In the genomic region with DNA sequence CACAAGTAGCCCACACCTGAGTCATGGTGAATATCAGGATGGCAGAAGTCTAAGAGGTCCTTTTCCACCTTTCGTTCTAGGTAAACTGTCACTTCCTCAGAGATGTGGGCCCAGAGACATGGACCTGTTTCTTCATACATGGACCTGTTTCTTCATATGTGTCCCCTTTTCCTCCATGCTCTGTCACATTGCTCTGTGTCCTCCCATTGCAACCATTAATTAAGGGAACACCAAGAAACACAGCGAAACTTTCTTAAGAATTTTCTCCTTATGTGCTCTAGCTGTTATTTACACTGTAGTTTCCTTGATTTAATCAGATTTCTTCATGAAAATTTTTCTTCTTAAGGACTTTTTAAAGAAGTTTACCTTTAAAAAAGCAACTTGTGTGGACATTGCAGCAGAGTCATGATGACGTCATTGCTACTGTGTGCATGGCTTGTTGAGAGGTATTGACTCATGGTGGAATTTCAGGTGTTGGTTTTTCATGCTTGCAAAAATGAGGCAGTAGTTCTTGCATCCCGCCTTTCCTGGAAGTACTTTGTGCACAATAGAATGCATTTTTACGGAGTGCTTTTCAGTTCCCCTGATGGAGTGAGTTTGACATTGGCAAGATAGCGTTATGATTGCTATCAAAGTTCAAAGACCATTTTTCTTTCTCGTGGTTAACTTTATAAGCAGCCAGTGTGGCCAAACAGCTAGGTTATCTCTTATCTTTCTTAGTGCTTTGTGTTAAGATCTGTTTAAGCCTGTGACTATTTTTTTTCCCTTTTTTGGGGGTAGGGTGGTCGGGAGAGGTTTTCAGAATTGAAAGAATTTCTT, we compare ENCODE assay signal across 18 cellular contexts. TPM values are rescaled to one million over a fixed set of nuclear protein-coding genes. Genes with fewer than 3 reads are reported as not detected.
DNase-seq lines count a peak whose midpoint lies in the region; ATAC-seq, FAIRE-seq and TF ChIP-seq lines count a peak whose summit lies in the region.
"Had no signal": no experiment of that assay in that cellular context is flagged by ENCODE, and none has a peak within 500 bp of the region (broad histone marks: within the 10 kb centered on the region; RNA-seq: fewer than 3 reads in every experiment).

No MANE protein-coding gene starts in this region.

- H3K9me3 ChIP-seq in A549 (no peaks in the 10 kb centered on the region), HEK293 (ENCODE audit: control insufficient read depth, insufficient read depth, low read depth, low read length) (no peaks in the 10 kb centered on the region), MG63 (no peaks in the 10 kb centered on the region)
- H3K9me3 ChIP-seq: colonic mucosa, esophagus squamous epithelium had no signal

- ATAC-seq in A549, result no peak
- ATAC-seq in GM21723 (IDR thresholded peaks at IDR 0.05; ENCODE audit: unreplicated experiment), result no peak
- no peak for ATAC-seq in GM19324 (IDR thresholded peaks at IDR 0.05; ENCODE audit: low FRiP score, unreplicated experiment)
- ATAC-seq: activated T-cell treated with anti-CD3 and anti-CD28 coated beads, Interleukin-2, amount 50 U/mL, for 4 hours had no signal

- no peak for TF ChIP-seq POLR2A in A549 (IDR thresholded peaks at IDR 0.05; ENCODE audit: low read length)

- peak overlapping the region; percentile 5 for H3K4me3 Mint-ChIP-seq in activated T-helper 2 cell treated with anti-CD3 and anti-CD28 coated beads, Interferon-gamma antibody, Interleukin-2, Interleukin-4, amounts not matched to agents 10 μg/mL and 5 μg/mL and 100 μg/mL, durations not matched to agents 14 hours and 24 hours and 36 hours (ENCODE audit: low read depth)
- H3K4me3 Mint-ChIP-seq: activated T-cell treated with anti-CD3 and anti-CD28 coated beads, Interleukin-2, amount 50 U/mL, for 4 hours; stimulated activated naive CD8-positive, alpha-beta T cell treated with anti-CD3 and anti-CD28 coated beads, Interleukin-15, Interleukin-2, amounts not matched to agents 100 ng/mL and 50 ng/mL, for 24 hours had no signal

- H3K27ac ChIP-seq in A549, result no peak overlapping the region
- no peak overlapping the region for H3K27ac ChIP-seq in HEK293 (ENCODE audit: extremely low read depth, low read depth, low read length)
- H3K27ac ChIP-seq: colonic mucosa, esophagus squamous epithelium had no signal

- TF ChIP-seq CTCF in A549 (IDR thresholded peaks at IDR 0.05), result no peak
- no peak for TF ChIP-seq CTCF in HEK293 (tag by site-specific recombination; IDR thresholded peaks at IDR 0.05)

- no peaks in the 10 kb centered on the region for H3K9me3 Mint-ChIP-seq in activated T-helper 2 cell treated with anti-CD3 and anti-CD28 coated beads, Interferon-gamma antibody, Interleukin-2, Interleukin-4, amounts not matched to agents 10 μg/mL and 5 μg/mL and 100 μg/mL, durations not matched to agents 14 hours and 24 hours and 36 hours
- H3K9me3 Mint-ChIP-seq: activated T-cell treated with anti-CD3 and anti-CD28 coated beads, Interleukin-2, amount 50 U/mL, for 4 hours; stimulated activated naive CD8-positive, alpha-beta T cell treated with anti-CD3 and anti-CD28 coated beads, Interleukin-15, Interleukin-2, amounts not matched to agents 100 ng/mL and 50 ng/mL, for 24 hours had no signal

- H3K36me3 ChIP-seq in HEK293 (ENCODE audit: control insufficient read depth in 2 of 2, insufficient read depth in 1 of 2, low read length in 2 of 2), result no peaks in the 10 kb centered on the region
- H3K36me3 ChIP-seq in MG63, result no peaks in the 10 kb centered on the region
- H3K36me3 ChIP-seq: colonic mucosa, esophagus squamous epithelium had no signal

- H3K4me3 ChIP-seq in A549 (no peak overlapping the region), HEK293 (ENCODE audit: low read depth, low read length) (no peak overlapping the region), MG63 (no peak overlapping the region)
- H3K4me3 ChIP-seq: colonic mucosa, esophagus squamous epithelium had no signal

- TF ChIP-seq RAD21 in A549 (conservative IDR thresholded peaks at IDR 0.05 in 1 of 2, IDR thresholded peaks at IDR 0.05 in 1 of 2), result no peak

- H3K27ac Mint-ChIP-seq in activated T-helper 2 cell treated with anti-CD3 and anti-CD28 coated beads, Interferon-gamma antibody, Interleukin-2, Interleukin-4, amounts not matched to agents 10 μg/mL and 5 μg/mL and 100 μg/mL, durations not matched to agents 14 hours and 24 hours and 36 hours, result peak overlapping the region; percentile 3
- H3K27ac Mint-ChIP-seq: stimulated activated naive CD8-positive, alpha-beta T cell treated with anti-CD3 and anti-CD28 coated beads, Interleukin-15, Interleukin-2, amounts not matched to agents 100 ng/mL and 50 ng/mL, for 24 hours had no signal

- 34% methylated on average over 8 of the region's 8 CpGs for WGBS in A549 (ENCODE audit: missing lambda C conversion rate)

- H3K27me3 ChIP-seq in MG63, result peaks cover 13% of the 10 kb centered on the region
- H3K27me3 ChIP-seq: colonic mucosa had no signal

- POLR2A ChIA-PET in A549 (lab: Yijun Ruan, JAX), result no interaction called here
- POLR2A ChIA-PET in HEK293 (lab: Yijun Ruan, JAX), result no interaction called here

- DNase-seq in A549 (ENCODE audit: low read depth in 1 of 2, low spot score in 1 of 2), result peak in 1 of 2 experiments; percentile 46
- no peak for DNase-seq in activated T-helper 2 cell treated with anti-CD3 and anti-CD28 coated beads, Interferon-gamma antibody, Interleukin-2, Interleukin-4, amounts not matched to agents 10 μg/mL and 5 μg/mL and 100 μg/mL, durations not matched to agents 14 hours and 24 hours and 36 hours (ENCODE audit: low spot score)
- DNase-seq in islet precursor cell, result peak; percentile 65
- no peak for DNase-seq in MG63
- no peak for DNase-seq in COLO829 (ENCODE audit: low spot score)
- DNase-seq: activated CD4-positive, alpha-beta T cell treated with anti-CD3 and anti-CD28 coated beads for 4 hours; activated T-cell treated with anti-CD3 and anti-CD28 coated beads, Interleukin-2, amount 50 U/mL, for 4 hours; amygdala; colonic mucosa; DMS 273 treated with DMSO at 0.1 percent for 48 hours; esophagus squamous epithelium; NCI-H2107; NCI-H82; T1000 had no signal

- H3K36me3 Mint-ChIP-seq in activated T-helper 2 cell treated with anti-CD3 and anti-CD28 coated beads, Interferon-gamma antibody, Interleukin-2, Interleukin-4, amounts not matched to agents 10 μg/mL and 5 μg/mL and 100 μg/mL, durations not matched to agents 14 hours and 24 hours and 36 hours (ENCODE audit: low read depth), result no peaks in the 10 kb centered on the region

- peaks cover 31% of the 10 kb centered on the region for H3K27me3 Mint-ChIP-seq in activated T-helper 2 cell treated with anti-CD3 and anti-CD28 coated beads, Interferon-gamma antibody, Interleukin-2, Interleukin-4, amounts not matched to agents 10 μg/mL and 5 μg/mL and 100 μg/mL, durations not matched to agents 14 hours and 24 hours and 36 hours (ENCODE audit: low read depth)

- CTCF ChIA-PET in A549 (lab: Yijun Ruan, JAX) (interaction anchor here (3.0 kb wide), 1 partner anchor 16 kb away, joined by 10 read pairs; no protein-coding TSS in a partner anchor), HEK293 (lab: Yijun Ruan, JAX) (interaction anchor here (0.6 to 1.1 kb wide), 2 partner anchors 9 to 101 kb away, joined by 3 read pairs; no protein-coding TSS in a partner anchor)

- H3K4me1 ChIP-seq in A549, result peaks cover 7% of the 10 kb centered on the region; the same call in 1 of the 3 replicates
- H3K4me1 ChIP-seq in HEK293 (ENCODE audit: control insufficient read depth, insufficient read depth, low read length), result no peaks in the 10 kb centered on the region
- H3K4me1 ChIP-seq: colonic mucosa, esophagus squamous epithelium had no signal

- no peak for TF ChIP-seq EP300 in A549 (IDR thresholded peaks at IDR 0.05)

- peaks cover 18% of the 10 kb centered on the region for H3K4me1 Mint-ChIP-seq in activated T-helper 2 cell treated with anti-CD3 and anti-CD28 coated beads, Interferon-gamma antibody, Interleukin-2, Interleukin-4, amounts not matched to agents 10 μg/mL and 5 μg/mL and 100 μg/mL, durations not matched to agents 14 hours and 24 hours and 36 hours (ENCODE audit: low read depth)

- H3K4me2 ChIP-seq in A549, result peak overlapping the region; percentile 49

- intact Hi-C loops in activated T-helper 2 cell treated with anti-CD3 and anti-CD28 coated beads, Interferon-gamma antibody, Interleukin-2, Interleukin-4, amounts not matched to agents 10 μg/mL and 5 μg/mL and 100 μg/mL, durations not matched to agents 14 hours and 24 hours and 36 hours (cut with micrococcal nuclease), result no loop called here

- no peak for FAIRE-seq in A549 (lab: Jason Lieb, UNC)

TF ChIP-seq in A549, 52 proteins besides CTCF, POLR2A, EP300 and RAD21:
- TF ChIP-seq FOSL2 (IDR thresholded peaks at IDR 0.05) (no peak), FOSL2 (CRISPR knock-in tag; IDR thresholded peaks at IDR 0.05) (peak; percentile 65), CHD2 (IDR thresholded peaks at IDR 0.05; ENCODE audit: low read length, partially characterized antibody) (no peak)

TF ChIP-seq in HEK293, 187 proteins besides CTCF, POLR2A, EP300 and RAD21 (continues in another document):
- TF ChIP-seq GLI4 (tag by site-specific recombination; IDR thresholded peaks at IDR 0.05), result no peak
- no peak for TF ChIP-seq BCL11B (tag by site-specific recombination; IDR thresholded peaks at IDR 0.05; ENCODE audit: low read depth)
- no peak for TF ChIP-seq ZNF514 (tag by site-specific recombination; IDR thresholded peaks at IDR 0.05)
- TF ChIP-seq OVOL3 (tag by site-specific recombination; IDR thresholded peaks at IDR 0.05), result no peak

RNA-seq across cellular contexts. Expression of a gene that starts 37.7 kb away (rescaled TPM):
- 0.16 and 0.22 TPM in 2 replicates for polyA plus RNA-seq in A549 (2011; rRNA removed)
- 0.03 and 0.12 TPM in 2 replicates for polyA plus RNA-seq in A549 (2012; cell fraction: cytosol; rRNA removed)
- polyA plus RNA-seq in A549 (2012; cell fraction: nucleus; rRNA removed), result 0.07 TPM in 1 of 2 replicates, not detected in the other
- 0.17 to 0.32 TPM (median 0.25 TPM) in 3 replicates for polyA plus RNA-seq in A549 (2017; fragmentation: RNase III; extraction: RNeasy Plus Mini Kit Qiagen cat#74134 plus additional on column Dnase treatment)
- 0.50 TPM in 1 of 2 replicates, not detected in the other for polyA minus RNA-seq in A549 (2011; rRNA and poly(A)+ RNA removed)
- total RNA-seq in activated T-helper 2 cell treated with anti-CD3 and anti-CD28 coated beads, Interferon-gamma antibody, Interleukin-2, Interleukin-4, amounts not matched to agents 10 μg/mL and 5 μg/mL and 100 μg/mL, durations not matched to agents 14 hours and 24 hours and 36 hours, result 0.57 and 1.1 TPM in 2 replicates
- total RNA-seq in MG63 (2014; rRNA removed; shearing (Covaris generic); ENCODE audit: low replicate concordance), result 0.05 and 0.20 TPM in 2 replicates
- total RNA-seq: activated T-cell treated with anti-CD3 and anti-CD28 coated beads, Interleukin-2, amount 50 U/mL, for 4 hours had no signal

RNA-seq across cellular contexts. Expression of a gene that starts 53.1 kb away (rescaled TPM):
- polyA plus RNA-seq in A549 (2011; rRNA removed) (14.8 and 17.4 TPM in 2 replicates), A549 (2017; fragmentation: RNase III; extraction: RNeasy Plus Mini Kit Qiagen cat#74134 plus additional on column Dnase treatment) (18.3 to 21.0 TPM (median 19.8 TPM) in 3 replicates)
- polyA plus RNA-seq in A549 (2012; cell fraction: cytosol; rRNA removed), result 8.0 and 12.1 TPM in 2 replicates
- polyA plus RNA-seq in A549 (2012; cell fraction: nucleus; rRNA removed), result 17.9 and 19.4 TPM in 2 replicates
- polyA minus RNA-seq in A549 (2011; rRNA and poly(A)+ RNA removed), result 20.6 and 23.2 TPM in 2 replicates
- 17.1 and 18.8 TPM in 2 replicates for total RNA-seq in activated T-helper 2 cell treated with anti-CD3 and anti-CD28 coated beads, Interferon-gamma antibody, Interleukin-2, Interleukin-4, amounts not matched to agents 10 μg/mL and 5 μg/mL and 100 μg/mL, durations not matched to agents 14 hours and 24 hours and 36 hours
- 5.6 and 15.5 TPM in 2 replicates for total RNA-seq in MG63 (2014; rRNA removed; shearing (Covaris generic); ENCODE audit: low replicate concordance)
